1 cellular context compared by ENCODE assay signal in genomic region chr22:27913162-27913741, GRCh38.
TF ChIP-seq lines count a peak whose summit lies in the region.

No MANE protein-coding gene starts in this region.

TF ChIP-seq in HepG2, 621 proteins besides CTCF, POLR2A, EP300 and RAD21 (continued from another document):
- TF ChIP-seq ZNF318 (CRISPR knock-in tag; IDR thresholded peaks at IDR 0.05) (no peak), ISL2 (CRISPR knock-in tag; IDR thresholded peaks at IDR 0.05) (no peak)
